Comparison of ENCODE assay signal across 16 cellular contexts in genomic region chr18:79571221-79572092, GRCh38.
DNase-seq lines count a peak whose midpoint lies in the region; ATAC-seq and TF ChIP-seq lines count a peak whose summit lies in the region.
"Had no signal": no experiment of that assay in that cellular context is flagged by ENCODE, and none has a peak within 500 bp of the region (broad histone marks: within the 10 kb centered on the region; RNA-seq: fewer than 3 reads in every experiment).

No MANE protein-coding gene starts in this region.

- H2BK120ac ChIP-seq in neuronal stem cell (ENCODE audit: low read depth, low read length): no peak overlapping the region

- H3K79me1 ChIP-seq in neuronal stem cell (ENCODE audit: low read depth, low read length): no peaks in the 10 kb centered on the region

- no peak overlapping the region for H3K4ac ChIP-seq in neuronal stem cell (ENCODE audit: low read length)

- H3K4me2 ChIP-seq in neuronal stem cell (ENCODE audit: insufficient read depth, low read length, poor library complexity, severe bottlenecking): no peak overlapping the region
- H3K4me2 ChIP-seq: KMS-11 had no signal

- no peak overlapping the region for H3K4me3 ChIP-seq in brain microvascular endothelial cell (ENCODE audit: low read depth, low read length)
- peak overlapping the region in 1 of 2 donors; percentile 21 for H3K4me3 ChIP-seq in neuronal stem cell (ENCODE audit: low read length in 2 of 2)
- H3K4me3 ChIP-seq: ascending aorta, dorsolateral prefrontal cortex had no signal

- no peak overlapping the region for H4K91ac ChIP-seq in neuronal stem cell (ENCODE audit: low read depth, low read length, poor library complexity)

- intact Hi-C loops in natural killer cell (cut with micrococcal nuclease): no loop called here

- no peak overlapping the region for H3K9ac ChIP-seq in neuronal stem cell (ENCODE audit: low read depth, low read length, poor library complexity)
- H3K9ac ChIP-seq: KMS-11 had no signal

- H3K36me3 ChIP-seq in brain microvascular endothelial cell (replicated peaks) (no peaks in the 10 kb centered on the region), neuronal stem cell (replicated peaks in 1 of 2; ENCODE audit: control insufficient read depth in 2 of 2, insufficient read depth in 2 of 2, low read length in 2 of 2) (no peaks in the 10 kb centered on the region)
- H3K36me3 ChIP-seq: ascending aorta had no signal

- peaks cover 10 to 14% of the 10 kb centered on the region in 2 donors for H3K9me3 ChIP-seq in neuronal stem cell (replicated peaks in 1 of 2; ENCODE audit: control insufficient read depth in 2 of 2, insufficient read depth in 1 of 2, low read depth in 1 of 2, low read length in 2 of 2)

- no peak overlapping the region for H3K23ac ChIP-seq in neuronal stem cell (ENCODE audit: low read depth, low read length, poor library complexity)

- no peaks in the 10 kb centered on the region for H3K27me3 ChIP-seq in brain microvascular endothelial cell (replicated peaks)
- H3K27me3 ChIP-seq in neuronal stem cell (ENCODE audit: control insufficient read depth in 3 of 3, insufficient read depth in 3 of 3, low read depth in 1 of 3, low read length in 3 of 3): no peaks in the 10 kb centered on the region
- H3K27me3 ChIP-seq: ascending aorta had no signal

- no peaks in the 10 kb centered on the region for H3K4me1 Mint-ChIP-seq in natural killer cell treated with Interleukin-12 subunit alpha and Interleukin-12 subunit beta and Interleukin-15 and Interleukin-18, amount 100 ng/mL, for 72 hours (ENCODE audit: low read depth in 2 of 2)
- H3K4me1 Mint-ChIP-seq in natural killer cell: peaks cover 0 to 4% of the 10 kb centered on the region in 2 donors

- no peak overlapping the region for H4K8ac ChIP-seq in neuronal stem cell (ENCODE audit: low read depth, low read length)

- H3K18ac ChIP-seq in neuronal stem cell (ENCODE audit: low read length): peak overlapping the region; percentile 25

- no peak overlapping the region for H2BK5ac ChIP-seq in neuronal stem cell (ENCODE audit: low read length)

- no peak overlapping the region for H3K14ac ChIP-seq in neuronal stem cell (ENCODE audit: low read length)

- TF ChIP-seq CTCF in natural killer cell (IDR thresholded peaks at IDR 0.05): no peak
- TF ChIP-seq CTCF in brain microvascular endothelial cell (IDR thresholded peaks at IDR 0.05; ENCODE audit: low read depth, low read length, missing control alignments): no peak

- H2AK5ac ChIP-seq in neuronal stem cell (ENCODE audit: low read depth, low read length): peak overlapping the region; percentile 10

- no peak overlapping the region for H2BK12ac ChIP-seq in neuronal stem cell (ENCODE audit: low read length)

- H3K27ac ChIP-seq in brain microvascular endothelial cell (peak overlapping the region; percentile 19), neuronal stem cell (replicated peaks; ENCODE audit: low read length) (no peak overlapping the region)
- H3K27ac ChIP-seq: ascending aorta, C4-2B, dorsolateral prefrontal cortex, KMS-11 had no signal

- H2BK15ac ChIP-seq in neuronal stem cell (ENCODE audit: low read length): no peak overlapping the region

- ATAC-seq in natural killer cell treated with Interleukin-12 subunit alpha and Interleukin-12 subunit beta and Interleukin-15 and Interleukin-18, amount 100 ng/mL, for 72 hours: no peak
- no peak for ATAC-seq in natural killer cell
- ATAC-seq: left colon had no signal

- no peak overlapping the region for H3K27ac Mint-ChIP-seq in natural killer cell treated with Interleukin-12 subunit alpha and Interleukin-12 subunit beta and Interleukin-15 and Interleukin-18, amount 100 ng/mL, for 72 hours
- no peak overlapping the region for H3K27ac Mint-ChIP-seq in natural killer cell
- H3K27ac Mint-ChIP-seq: activated T-helper 2 cell treated with anti-CD3 and anti-CD28 coated beads, Interferon-gamma antibody, Interleukin-2, Interleukin-4, amounts not matched to agents 10 μg/mL and 5 μg/mL and 100 μg/mL, durations not matched to agents 14 hours and 24 hours and 36 hours had no signal

- no peak overlapping the region for H3K4me3 Mint-ChIP-seq in natural killer cell treated with Interleukin-12 subunit alpha and Interleukin-12 subunit beta and Interleukin-15 and Interleukin-18, amount 100 ng/mL, for 72 hours
- no peak overlapping the region for H3K4me3 Mint-ChIP-seq in natural killer cell

- H3K9me3 Mint-ChIP-seq in natural killer cell treated with Interleukin-12 subunit alpha and Interleukin-12 subunit beta and Interleukin-15 and Interleukin-18, amount 100 ng/mL, for 72 hours: no peaks in the 10 kb centered on the region
- peaks cover 2 to 6% of the 10 kb centered on the region in 2 donors for H3K9me3 Mint-ChIP-seq in natural killer cell

- in situ Hi-C loops in brain microvascular endothelial cell (cut with HindIII; ENCODE audit: low pct_ligation_motif_present, low sequenced_read_pairs): no loop called here

- peak; percentile 49 for DNase-seq in natural killer cell treated with Interleukin-12 subunit alpha and Interleukin-12 subunit beta and Interleukin-15 and Interleukin-18, amount 100 ng/mL, for 72 hours (ENCODE audit: low spot score)
- DNase-seq in natural killer cell (no peak), brain microvascular endothelial cell (no peak), neuronal stem cell (ENCODE audit: low spot score) (no peak), H4 (ENCODE audit: low spot score) (no peak), SIG-M5 treated with dmso at 0.1 percent for 504 hours (lab: John Stamatoyannopoulos, UW; ENCODE audit: unreplicated experiment) (no peak), COLO668 (lab: John Stamatoyannopoulos, UW; ENCODE audit: unreplicated experiment) (no peak)
- DNase-seq: DMS153, SIG-M5, T1000 had no signal

- H3K27me3 Mint-ChIP-seq in natural killer cell treated with Interleukin-12 subunit alpha and Interleukin-12 subunit beta and Interleukin-15 and Interleukin-18, amount 100 ng/mL, for 72 hours: no peaks in the 10 kb centered on the region
- peaks cover 0 to 4% of the 10 kb centered on the region in 2 donors for H3K27me3 Mint-ChIP-seq in natural killer cell (ENCODE audit: low read depth in 2 of 2)

- H3K4me1 ChIP-seq in neuronal stem cell (ENCODE audit: control insufficient read depth in 2 of 2, insufficient read depth in 1 of 2, low read depth in 1 of 2, low read length in 2 of 2): peaks cover 10 to 19% of the 10 kb centered on the region in 2 donors

- no peaks in the 10 kb centered on the region for H3K36me3 Mint-ChIP-seq in natural killer cell treated with Interleukin-12 subunit alpha and Interleukin-12 subunit beta and Interleukin-15 and Interleukin-18, amount 100 ng/mL, for 72 hours
- peaks cover 7% of the 10 kb centered on the region for H3K36me3 Mint-ChIP-seq in natural killer cell

- H2AFZ ChIP-seq in neuronal stem cell (ENCODE audit: low read length): no peak overlapping the region

- no CpG with 5 or more reads among the region's 38 CpGs for WGBS in neuronal stem cell (ENCODE audit: extremely low coverage in 2 of 2, insufficient read length in 2 of 2, insufficient replicate concordance in 1 of 2), 2 donors
